In genomic region chr11:43410394-43410793, GRCh38 we compare ENCODE assay signal across 15 cellular contexts.
"Had no signal": no experiment of that assay in that cellular context is flagged by ENCODE, and none has a peak within 500 bp of the region (broad histone marks: within the 10 kb centered on the region; RNA-seq: fewer than 3 reads in every experiment).

No MANE protein-coding gene starts in this region.

- H3K27ac ChIP-seq: esophagus squamous epithelium, left ventricle myocardium inferior, psoas muscle, sigmoid colon, upper lobe of left lung had no signal

- FAIRE-seq: endometrium had no signal

- H3K4me3 ChIP-seq: esophagus squamous epithelium, left ventricle myocardium inferior, psoas muscle, sigmoid colon, upper lobe of left lung had no signal

- H3K9me3 ChIP-seq: esophagus squamous epithelium, left ventricle myocardium inferior, psoas muscle, sigmoid colon, upper lobe of left lung had no signal

- ATAC-seq: naive thymus-derived CD8-positive, alpha-beta T cell; psoas muscle had no signal

- H3K4me1 ChIP-seq: left ventricle myocardium inferior, psoas muscle, sigmoid colon had no signal

- DNase-seq: activated CD4-positive, alpha-beta T cell treated with anti-CD3 and anti-CD28 coated beads, Interleukin-2, amount 50 U/mL, for 1 hour; activated CD4-positive, CD25-positive, alpha-beta regulatory T cell; activated T-cell treated with anti-CD3 and anti-CD28 coated beads for 4 hours; esophagus squamous epithelium; foreskin fibroblast; left ventricle myocardium inferior; naive thymus-derived CD8-positive, alpha-beta T cell; occipital lobe; psoas muscle; sigmoid colon; stimulated activated CD4-positive, alpha-beta T cell treated with anti-CD3 and anti-CD28 coated beads, Interleukin-12 subunit alpha, Interleukin-12 subunit beta, amount 100 ng/mL, for 4 hours; stimulated activated naive CD4-positive, alpha-beta T cell; substantia nigra; upper lobe of left lung had no signal

- H3K27me3 ChIP-seq: esophagus squamous epithelium, sigmoid colon, upper lobe of left lung had no signal
